15 cellular contexts compared by ENCODE assay signal in the genomic region with DNA sequence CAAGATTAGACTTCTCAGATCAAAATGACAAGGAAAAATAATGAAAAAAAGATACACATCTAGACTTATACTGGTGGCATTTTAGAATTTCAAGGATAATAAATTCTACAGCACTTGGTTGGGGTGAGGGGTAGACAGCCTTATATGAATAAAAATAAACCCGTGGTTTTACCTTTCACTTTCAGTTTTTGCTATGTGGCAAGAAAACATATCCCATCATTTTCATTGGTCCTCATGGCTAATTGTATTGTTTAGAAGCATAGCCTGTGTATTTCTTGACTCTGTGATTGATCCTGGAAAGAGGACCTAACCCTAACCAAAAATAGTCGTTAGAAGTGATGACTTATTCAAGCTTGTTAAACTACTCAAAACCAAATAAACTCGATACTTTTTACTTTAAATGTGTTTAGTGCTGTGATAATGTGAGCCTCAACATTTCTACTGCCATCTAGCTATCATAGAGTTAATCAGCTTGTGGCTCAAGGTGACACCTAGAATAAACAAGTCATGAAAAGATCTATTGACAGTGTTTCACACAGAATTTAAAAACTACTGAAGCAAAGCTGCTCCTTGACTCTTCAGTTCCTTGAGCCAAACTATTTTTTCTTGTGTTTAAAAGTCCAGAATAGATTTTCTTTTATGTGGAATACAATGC.
DNase-seq lines count a peak whose midpoint lies in the region; ATAC-seq and TF ChIP-seq lines count a peak whose summit lies in the region.
"Had no signal": no experiment of that assay in that cellular context is flagged by ENCODE, and none has a peak within 500 bp of the region (broad histone marks: within the 10 kb centered on the region; RNA-seq: fewer than 3 reads in every experiment).

No MANE protein-coding gene starts in this region.

- H3K27ac ChIP-seq in KMS-11 = peak overlapping the region; percentile 41
- H3K27ac ChIP-seq in SK-N-MC = no peak overlapping the region
- H3K27ac ChIP-seq: hepatocyte had no signal

- in situ Hi-C loops in KBM-7 (cut with MboI; ENCODE audit: low pct_unique_long_range_greater_than_20kb, low sequenced_read_pairs) = no loop called here

- peaks cover 5% of the 10 kb centered on the region for H3K4me1 Mint-ChIP-seq in memory B cell
- H3K4me1 Mint-ChIP-seq: activated CD4-positive, alpha-beta T cell treated with anti-CD3 and anti-CD28 coated beads, Interleukin-2, amount 10 ng/mL, durations not matched to agents 24 days and 14 days had no signal

- no peak for ATAC-seq in memory B cell (ENCODE audit: low read depth)
- ATAC-seq: activated T-cell treated with anti-CD3 and anti-CD28 coated beads, Interleukin-2, amount 50 U/mL, for 72 hours had no signal

- peaks cover 16% of the 10 kb centered on the region for H3K4me1 ChIP-seq in KMS-11 (ENCODE audit: low read depth, poor library complexity, severe bottlenecking)

- no peaks in the 10 kb centered on the region for H4K20me1 ChIP-seq in KMS-11 (ENCODE audit: insufficient read depth)

- no peaks in the 10 kb centered on the region for H3K27me3 ChIP-seq in KMS-11 (ENCODE audit: insufficient read depth, low read depth)
- H3K27me3 ChIP-seq: hepatocyte had no signal

- H3K9ac ChIP-seq in KMS-11 = no peak overlapping the region; the same call in 1 of the 2 replicates
- no peak overlapping the region for H3K9ac ChIP-seq in SK-N-MC (ENCODE audit: insufficient read length)

- no peaks in the 10 kb centered on the region for H3K27me3 Mint-ChIP-seq in memory B cell
- H3K27me3 Mint-ChIP-seq: activated CD4-positive, alpha-beta T cell treated with anti-CD3 and anti-CD28 coated beads, Interleukin-2, amount 10 ng/mL, durations not matched to agents 24 days and 14 days had no signal

- H3K79me2 ChIP-seq in KMS-11 (ENCODE audit: insufficient read depth, low read depth) = no peaks in the 10 kb centered on the region
- H3K79me2 ChIP-seq: hepatocyte had no signal

- H3K4me2 ChIP-seq in KMS-11 = peak overlapping the region; percentile 39
- H3K4me2 ChIP-seq: hepatocyte had no signal

- no peaks in the 10 kb centered on the region for H3K9me3 ChIP-seq in SK-N-MC (ENCODE audit: low read depth, low read length)

- peak overlapping the region; percentile 60 for H2AFZ ChIP-seq in KMS-11 (ENCODE audit: low read depth)
- H2AFZ ChIP-seq: hepatocyte had no signal

- H3K36me3 ChIP-seq in KMS-11 (ENCODE audit: insufficient read depth) (no peaks in the 10 kb centered on the region), SK-N-MC (ENCODE audit: insufficient read depth, low read length) (no peaks in the 10 kb centered on the region)

- no peak overlapping the region for H3K27ac Mint-ChIP-seq in memory B cell
- H3K27ac Mint-ChIP-seq: activated CD4-positive, alpha-beta T cell treated with anti-CD3 and anti-CD28 coated beads, Interleukin-2, amount 10 ng/mL, durations not matched to agents 24 days and 14 days; activated T-cell treated with anti-CD3 and anti-CD28 coated beads, Interleukin-2, amount 50 U/mL, for 72 hours; T-helper 2 cell treated with Interferon-gamma antibody and Interleukin-4, amounts not matched to agents 5 μg/mL and 100 μg/mL, for 36 hours had no signal

- H3K4me3 Mint-ChIP-seq in memory B cell = peak overlapping the region; percentile 34
- H3K4me3 Mint-ChIP-seq: activated CD4-positive, alpha-beta T cell treated with anti-CD3 and anti-CD28 coated beads, Interleukin-2, amount 10 ng/mL, durations not matched to agents 24 days and 14 days; T-helper 2 cell treated with Interferon-gamma antibody and Interleukin-4, amounts not matched to agents 5 μg/mL and 100 μg/mL, for 36 hours had no signal

- no peak for TF ChIP-seq CTCF in KMS-11 (conservative IDR thresholded peaks at IDR 0.05; ENCODE audit: low read depth, low read length)

- DNase-seq in DMS53 (lab: John Stamatoyannopoulos, UW) (peak; percentile 30), SK-N-MC (ENCODE audit: low read depth, low spot score) (no peak), memory B cell (ENCODE audit: low spot score in 2 of 2) (no peak), KBM-7 (no peak), GF-D8 (lab: John Stamatoyannopoulos, UW) (no peak), UCSD-AML1 (lab: John Stamatoyannopoulos, UW; ENCODE audit: unreplicated experiment) (no peak), dedifferentiated amniotic fluid mesenchymal stem cell (ENCODE audit: extremely low spot score) (no peak)
- DNase-seq: activated CD4-positive, alpha-beta T cell treated with anti-CD3 and anti-CD28 coated beads, Interleukin-2, amount 10 ng/mL, durations not matched to agents 24 days and 14 days; activated T-cell treated with anti-CD3 and anti-CD28 coated beads, Interleukin-2, amount 50 U/mL, for 72 hours; NCI-H1048; NCI-H2227 treated with DMSO at 0.1 percent for 48 hours; posterior cingulate gyrus had no signal

- H3K9me3 Mint-ChIP-seq in memory B cell = peaks cover 4% of the 10 kb centered on the region

- H3K36me3 Mint-ChIP-seq in memory B cell = no peaks in the 10 kb centered on the region

- H3K4me3 ChIP-seq in KMS-11 (IDR thresholded peaks at IDR 0.05; ENCODE audit: insufficient read depth, low read depth, low read length) (no peak overlapping the region), SK-N-MC (peak overlapping the region; percentile 17; the same call in 1 of the 2 replicates)
- H3K4me3 ChIP-seq: hepatocyte had no signal
